Comparison of ENCODE assay signal across 29 cellular contexts in genomic region chr5:54930736-54931135, GRCh38. TPM values are rescaled to one million over a fixed set of nuclear protein-coding genes. Genes with fewer than 3 reads are reported as not detected.
"Had no signal": no experiment of that assay in that cellular context is flagged by ENCODE, and none has a peak within 500 bp of the region (broad histone marks: within the 10 kb centered on the region; RNA-seq: fewer than 3 reads in every experiment).

No MANE protein-coding gene starts in this region.

- ATAC-seq: foreskin keratinocyte, heart left ventricle, pancreas, psoas muscle had no signal

- H3K27ac Mint-ChIP-seq: activated naive CD4-positive, alpha-beta T cell treated with anti-CD3 and anti-CD28 coated beads for 36 hours; activated naive CD8-positive, alpha-beta T cell treated with anti-CD3 and anti-CD28 coated beads, Interleukin-2, amount 10 ng/mL, durations not matched to agents 7 days and 5 days; dendritic cell treated with granulocyte-macrophage colony-stimulating factor and Interleukin-4, amounts not matched to agents 40 ng/mL and 50 ng/mL, for 4 days; endodermal cell; mesothelial cell of epicardium; naive B cell; T-helper 1 cell treated with Interleukin-12 subunit alpha and Interleukin-12 subunit beta and Interleukin-4 antibody, amounts not matched to agents 30 μg/mL and 1 μg/mL, for 36 hours had no signal

- H3K27ac ChIP-seq: breast epithelium, esophagus muscularis mucosa, foreskin keratinocyte, heart left ventricle, pancreas, psoas muscle, sigmoid colon, testis, transverse colon, VCaP had no signal

- H3K4me3 ChIP-seq: breast epithelium, esophagus muscularis mucosa, heart left ventricle, pancreas, psoas muscle, sigmoid colon, testis, transverse colon had no signal

- H3K4me1 Mint-ChIP-seq: central memory CD8-positive, alpha-beta T cell; mesothelial cell of epicardium; naive B cell; neural crest cell had no signal

- H3K36me3 Mint-ChIP-seq: mesothelial cell of epicardium had no signal

- H3K4me3 Mint-ChIP-seq: activated naive CD4-positive, alpha-beta T cell treated with anti-CD3 and anti-CD28 coated beads for 36 hours; activated naive CD8-positive, alpha-beta T cell treated with anti-CD3 and anti-CD28 coated beads, Interleukin-2, amount 10 ng/mL, durations not matched to agents 7 days and 5 days; central memory CD8-positive, alpha-beta T cell; dendritic cell treated with granulocyte-macrophage colony-stimulating factor and Interleukin-4, amounts not matched to agents 40 ng/mL and 50 ng/mL, for 4 days; endodermal cell; mesothelial cell of epicardium; naive B cell; neural crest cell; T-helper 1 cell treated with Interleukin-12 subunit alpha and Interleukin-12 subunit beta and Interleukin-4 antibody, amounts not matched to agents 30 μg/mL and 1 μg/mL, for 36 hours had no signal

- H3K36me3 ChIP-seq: breast epithelium, esophagus muscularis mucosa, heart left ventricle, pancreas, sigmoid colon, transverse colon had no signal

- DNase-seq: activated effector memory CD4-positive, alpha-beta T cell treated with anti-CD3 and anti-CD28 coated beads, Interleukin-2, amount 50 U/mL, for 16 hours; activated naive CD4-positive, alpha-beta T cell treated with anti-CD3 and anti-CD28 coated beads for 36 hours; activated naive CD8-positive, alpha-beta T cell treated with anti-CD3 and anti-CD28 coated beads, Interleukin-2, amount 10 ng/mL, durations not matched to agents 7 days and 5 days; amygdala; endodermal cell; foreskin keratinocyte; heart left ventricle; hypothalamus; naive B cell; nucleus accumbens; pancreas; psoas muscle; sigmoid colon; SK-N-SH; small intestine; stimulated activated naive CD4-positive, alpha-beta T cell; SW 1271; T-helper 9 cell; testis; transverse colon had no signal

- H3K27me3 ChIP-seq: breast epithelium, sigmoid colon, testis, transverse colon had no signal

RNA-seq across cellular contexts. Expression of gene ESM1, which starts 54.7 kb away (rescaled TPM):
- total RNA-seq: activated naive CD4-positive, alpha-beta T cell treated with anti-CD3 and anti-CD28 coated beads for 36 hours; endodermal cell; lower leg skin; mesothelial cell of epicardium; neural crest cell; sigmoid colon; transverse colon had no signal
